Comparison of ENCODE assay signal across 10 cellular contexts in the genomic region with DNA sequence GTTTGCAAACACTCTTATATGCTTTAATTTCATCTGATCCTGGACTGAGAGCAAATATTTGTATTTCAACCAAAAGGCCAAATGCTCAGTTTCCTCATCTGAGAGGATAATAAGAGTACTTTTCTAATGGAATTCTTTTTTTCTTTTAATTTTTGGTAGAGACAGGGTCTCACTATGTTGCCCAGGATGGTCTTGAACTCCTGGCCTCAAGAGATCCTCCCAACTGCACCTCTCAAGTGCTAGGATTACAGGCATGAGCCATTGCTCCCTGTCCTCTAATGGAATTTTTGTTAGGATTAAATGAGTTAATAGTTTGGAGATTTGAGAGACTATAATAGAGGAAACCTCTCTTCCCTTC.
DNase-seq lines count a peak whose midpoint lies in the region; ATAC-seq, FAIRE-seq and TF ChIP-seq lines count a peak whose summit lies in the region.
"Had no signal": no experiment of that assay in that cellular context is flagged by ENCODE, and none has a peak within 500 bp of the region (broad histone marks: within the 10 kb centered on the region; RNA-seq: fewer than 3 reads in every experiment).

No MANE protein-coding gene starts in this region.

- peak overlapping the region; percentile 59; the same call in 1 of the 2 replicates for H2AFZ ChIP-seq in Karpas-422 (ENCODE audit: low read length)

- H3K27ac Mint-ChIP-seq in chondrocyte (ENCODE audit: unreplicated experiment) = peak overlapping the region; percentile 95
- peak overlapping the region; percentile 98 to 100 (median 100) for H3K27ac Mint-ChIP-seq in naive thymus-derived CD8-positive, alpha-beta T cell

- H3K36me3 ChIP-seq in A673 (ENCODE audit: insufficient read depth, low read length, poor library complexity, severe bottlenecking) (no peaks in the 10 kb centered on the region), Karpas-422 (ENCODE audit: insufficient read depth, low read length) (no peaks in the 10 kb centered on the region)
- H3K36me3 ChIP-seq: HAP-1 had no signal

- H3K27me3 ChIP-seq in A673 (replicated peaks; ENCODE audit: insufficient read depth, low read depth, low read length, poor library complexity) (no peaks in the 10 kb centered on the region), Karpas-422 (ENCODE audit: low read length) (no peaks in the 10 kb centered on the region)

- H3K27ac ChIP-seq in A673 (ENCODE audit: low read depth, low read length, poor library complexity, severe bottlenecking) (peak overlapping the region; percentile 74), Karpas-422 (ENCODE audit: low read length) (peak overlapping the region; percentile 42)

- intact Hi-C loops in A673 (cut with micrococcal nuclease; ENCODE audit: unreplicated experiment) = loop anchor here (2.0 kb wide), 1 partner anchor 33 kb away; no protein-coding TSS in a partner anchor

- H3K4me3 Mint-ChIP-seq in chondrocyte (ENCODE audit: unreplicated experiment) = no peak overlapping the region
- peak overlapping the region; percentile 74 to 96 (median 88) for H3K4me3 Mint-ChIP-seq in naive thymus-derived CD8-positive, alpha-beta T cell

- DNase-seq in A673 (ENCODE audit: low spot score) = no peak
- no peak for DNase-seq in Karpas-422
- DNase-seq in chondrocyte (ENCODE audit: low spot score) = no peak
- DNase-seq in naive thymus-derived CD8-positive, alpha-beta T cell = no peak
- DNase-seq in activated effector memory CD4-positive, alpha-beta T cell treated with Interleukin-2 at 50 U/mL for 16 hours = no peak
- no peak for DNase-seq in H54 (ENCODE audit: insufficient read length, low spot score)
- DNase-seq: NCI-H446 treated with DMSO at 0.1 percent for 48 hours had no signal

- H3K36me3 Mint-ChIP-seq in chondrocyte (ENCODE audit: low read depth) = no peaks in the 10 kb centered on the region
- no peaks in the 10 kb centered on the region for H3K36me3 Mint-ChIP-seq in naive thymus-derived CD8-positive, alpha-beta T cell

- H3K4me3 ChIP-seq in A673 (ENCODE audit: low read depth, low read length, poor library complexity, severe bottlenecking) = no peak overlapping the region
- H3K4me3 ChIP-seq in Karpas-422 (ENCODE audit: low read length) = peak overlapping the region; percentile 47; the same call in 1 of the 2 replicates
- H3K4me3 ChIP-seq: HAP-1 had no signal

- no peak for ATAC-seq in naive thymus-derived CD8-positive, alpha-beta T cell
- ATAC-seq in GM19023 (IDR thresholded peaks at IDR 0.05; ENCODE audit: unreplicated experiment) (no peak), HG03565 (IDR thresholded peaks at IDR 0.05; ENCODE audit: unreplicated experiment) (no peak)

- H3K9ac ChIP-seq in Karpas-422 (ENCODE audit: low read length) = peak overlapping the region; percentile 55

- no peaks in the 10 kb centered on the region for H3K9me3 Mint-ChIP-seq in chondrocyte (ENCODE audit: low read depth)
- H3K9me3 Mint-ChIP-seq in naive thymus-derived CD8-positive, alpha-beta T cell = peaks cover 0 to 3% (median 0%) of the 10 kb centered on the region in 9 donors

- no peaks in the 10 kb centered on the region for H3K27me3 Mint-ChIP-seq in chondrocyte (ENCODE audit: low read depth)
- H3K27me3 Mint-ChIP-seq in naive thymus-derived CD8-positive, alpha-beta T cell = peaks cover 0 to 4% (median 0%) of the 10 kb centered on the region in 5 donors

- no peaks in the 10 kb centered on the region for H3K9me3 ChIP-seq in A673 (ENCODE audit: low read depth, low read length, poor library complexity, severe bottlenecking)
- no peaks in the 10 kb centered on the region for H3K9me3 ChIP-seq in Karpas-422 (ENCODE audit: low read length)
- H3K9me3 ChIP-seq: HAP-1 had no signal

- peak overlapping the region; percentile 65 for H3K4me2 ChIP-seq in Karpas-422 (ENCODE audit: low read depth, low read length, poor library complexity, severe bottlenecking)

- BruUV-seq in A673 (replicated peaks; lab: Mats Ljungman, UMichigan) = no TSS peak

- H3K4me1 Mint-ChIP-seq in chondrocyte (ENCODE audit: low read depth) = peaks cover 13% of the 10 kb centered on the region
- H3K4me1 Mint-ChIP-seq in naive thymus-derived CD8-positive, alpha-beta T cell = peaks cover 22 to 78% (median 58%) of the 10 kb centered on the region in 4 donors

- CTCF ChIA-PET in A673 (lab: Charles Lee) = interaction anchor here (0.6 kb wide), 1 partner anchor 70 kb away, joined by 3 read pairs; no protein-coding TSS in a partner anchor

- H3K9me2 ChIP-seq in Karpas-422 (replicated peaks; ENCODE audit: insufficient read depth, low read length) = no peaks in the 10 kb centered on the region

- POLR2A ChIA-PET in A673 (lab: Charles Lee; ENCODE audit: low non-redundant PET) = no interaction called here
- POLR2A ChIA-PET in naive thymus-derived CD8-positive, alpha-beta T cell (lab: Charles Lee) = interaction anchor here (0.9 to 6.3 kb wide), 5 partner anchors 10 to 127 kb away, joined by 3 to 93 read pairs (median 3); a partner anchor contains a TSS

- FAIRE-seq in H54 (lab: Jason Lieb, UNC) = no peak

- no peaks in the 10 kb centered on the region for H4K20me1 ChIP-seq in Karpas-422 (ENCODE audit: insufficient read depth, low read depth, low read length)

- H3K4me1 ChIP-seq in A673 (ENCODE audit: insufficient read depth, low read length, poor library complexity, severe bottlenecking) = peaks cover 17% of the 10 kb centered on the region
- peaks cover 31% of the 10 kb centered on the region for H3K4me1 ChIP-seq in Karpas-422 (ENCODE audit: low read length)

- TF ChIP-seq CTCF in A673 (conservative IDR thresholded peaks at IDR 0.05; ENCODE audit: low read depth, low read length) (no peak), chondrocyte (IDR thresholded peaks at IDR 0.05) (no peak)

- TF ChIP-seq POLR2A in H54 (IDR thresholded peaks at IDR 0.05; ENCODE audit: low read depth, low read length) = no peak

- no peaks in the 10 kb centered on the region for H3K79me2 ChIP-seq in Karpas-422 (ENCODE audit: low read length)
